8 cellular contexts compared by ENCODE assay signal in genomic region chr3:114454592-114455251, GRCh38.
A peak's percentile ranks its signal among the peaks of the same experiment; 100 is the strongest.
DNase-seq lines count a peak whose midpoint lies in the region; ATAC-seq, FAIRE-seq and TF ChIP-seq lines count a peak whose summit lies in the region.

No MANE protein-coding gene starts in this region.

- H3K27me3 ChIP-seq in astrocyte (ENCODE audit: insufficient read depth, low read length) (no peaks in the 10 kb centered on the region), layer of hippocampus (ENCODE audit: control insufficient read depth, insufficient read depth, low read length) (no peaks in the 10 kb centered on the region), tibial nerve (no peaks in the 10 kb centered on the region)

- H3K36me3 Mint-ChIP-seq in astrocyte (ENCODE audit: low read depth, unreplicated experiment), result no peaks in the 10 kb centered on the region

- WGBS in tibial nerve, 2 donors, result 4 to 11% methylated on average over 11 of the region's 11 CpGs

- peak in 1 of 2 donors; percentile 11 for TF ChIP-seq POLR2A in tibial nerve (IDR thresholded peaks at IDR 0.05)

- H3K4me1 Mint-ChIP-seq in astrocyte (ENCODE audit: low read depth, unreplicated experiment), result peaks cover 13% of the 10 kb centered on the region

- no peak overlapping the region for H3K4me3 Mint-ChIP-seq in astrocyte (ENCODE audit: unreplicated experiment)

- peaks cover 17% of the 10 kb centered on the region for H4K20me1 ChIP-seq in astrocyte (ENCODE audit: insufficient read depth, low read length)

- H3K36me3 ChIP-seq in astrocyte (ENCODE audit: insufficient read depth, low read length) (no peaks in the 10 kb centered on the region), tibial nerve (no peaks in the 10 kb centered on the region)

- no peak for ATAC-seq in HG03108 (IDR thresholded peaks at IDR 0.05; ENCODE audit: unreplicated experiment)

- no peak for FAIRE-seq in astrocyte (lab: Jason Lieb, UNC)

- H3K4me3 ChIP-seq in astrocyte (ENCODE audit: insufficient read depth, low read depth, low read length) (peak overlapping the region; percentile 54), tibial nerve (peak overlapping the region; percentile 42 to 57 (median 48))

- H3K4me2 ChIP-seq in astrocyte (ENCODE audit: low read length), result peak overlapping the region; percentile 96

- no peak overlapping the region for H3K27ac Mint-ChIP-seq in astrocyte (ENCODE audit: unreplicated experiment)

- TF ChIP-seq CTCF in astrocyte (IDR thresholded peaks at IDR 0.05; ENCODE audit: insufficient read depth, low read depth, low read length) (no peak), tibial nerve (IDR thresholded peaks at IDR 0.05) (peak in 4 of 5 experiments; percentile 13 to 99 (median 74))

- H3K4me1 ChIP-seq in astrocyte (ENCODE audit: insufficient read depth, low read length) (peaks cover 23% of the 10 kb centered on the region), tibial nerve (peaks cover 0 to 66% (median 11%) of the 10 kb centered on the region in 4 donors)

- H3K9me3 Mint-ChIP-seq in astrocyte (ENCODE audit: unreplicated experiment), result no peaks in the 10 kb centered on the region

- H3K9me3 ChIP-seq in astrocyte (ENCODE audit: insufficient read depth, low read depth, low read length), result no peaks in the 10 kb centered on the region
- H3K9me3 ChIP-seq in tibial nerve, result no peaks in the 10 kb centered on the region

- peak overlapping the region; percentile 22 for H2AFZ ChIP-seq in astrocyte (ENCODE audit: low read depth, low read length)

- H3K27me3 Mint-ChIP-seq in astrocyte (ENCODE audit: low read depth, unreplicated experiment), result no peaks in the 10 kb centered on the region

- no peak for TF ChIP-seq EP300 in tibial nerve (IDR thresholded peaks at IDR 0.05)

- H3K79me2 ChIP-seq in astrocyte (ENCODE audit: insufficient read depth, low read length), result peaks cover 33% of the 10 kb centered on the region

- H3K27ac ChIP-seq in astrocyte (ENCODE audit: low read depth, low read length), result peak overlapping the region; percentile 32
- H3K27ac ChIP-seq in layer of hippocampus (ENCODE audit: low read depth, low read length), result peak overlapping the region; percentile 80
- H3K27ac ChIP-seq in tibial nerve, result peak overlapping the region; percentile 62 to 88 (median 75)

- H3K9ac ChIP-seq in astrocyte (ENCODE audit: low read length), result peak overlapping the region; percentile 80

- DNase-seq in Ammon's horn (ENCODE audit: low spot score), result peak; percentile 82
- peak; percentile 38 for DNase-seq in LHCN-M2 (ENCODE audit: low read depth)
- peak; percentile 64 for DNase-seq in astrocyte (ENCODE audit: low read depth)
- peak in 1 of 2 donors; percentile 10 for DNase-seq in tibial nerve (ENCODE audit: low spot score in 2 of 2)
- DNase-seq in germinal center (ENCODE audit: low spot score), result no peak
- DNase-seq in activated T-cell treated with anti-CD3 and anti-CD28 coated beads, Interleukin-2, amount 50 U/mL, for 1 hour, result no peak

Comparison
In these comparisons a context has a peak if more than half of its experiments do, and no peak if none do; other contexts are left out.
1. DNase-seq: peak in Ammon's horn (single experiment), LHCN-M2 (single experiment) and astrocyte (single experiment); none in germinal center (single experiment) and activated T-cell treated with anti-CD3 and anti-CD28 coated beads, Interleukin-2, amount 50 U/mL, for 1 hour (single experiment).
2. Peak in every context shown above with its lines, with median percentiles within 50 percentile points of each other: H3K27ac ChIP-seq.